17 cellular contexts compared by ENCODE assay signal in the genomic region with DNA sequence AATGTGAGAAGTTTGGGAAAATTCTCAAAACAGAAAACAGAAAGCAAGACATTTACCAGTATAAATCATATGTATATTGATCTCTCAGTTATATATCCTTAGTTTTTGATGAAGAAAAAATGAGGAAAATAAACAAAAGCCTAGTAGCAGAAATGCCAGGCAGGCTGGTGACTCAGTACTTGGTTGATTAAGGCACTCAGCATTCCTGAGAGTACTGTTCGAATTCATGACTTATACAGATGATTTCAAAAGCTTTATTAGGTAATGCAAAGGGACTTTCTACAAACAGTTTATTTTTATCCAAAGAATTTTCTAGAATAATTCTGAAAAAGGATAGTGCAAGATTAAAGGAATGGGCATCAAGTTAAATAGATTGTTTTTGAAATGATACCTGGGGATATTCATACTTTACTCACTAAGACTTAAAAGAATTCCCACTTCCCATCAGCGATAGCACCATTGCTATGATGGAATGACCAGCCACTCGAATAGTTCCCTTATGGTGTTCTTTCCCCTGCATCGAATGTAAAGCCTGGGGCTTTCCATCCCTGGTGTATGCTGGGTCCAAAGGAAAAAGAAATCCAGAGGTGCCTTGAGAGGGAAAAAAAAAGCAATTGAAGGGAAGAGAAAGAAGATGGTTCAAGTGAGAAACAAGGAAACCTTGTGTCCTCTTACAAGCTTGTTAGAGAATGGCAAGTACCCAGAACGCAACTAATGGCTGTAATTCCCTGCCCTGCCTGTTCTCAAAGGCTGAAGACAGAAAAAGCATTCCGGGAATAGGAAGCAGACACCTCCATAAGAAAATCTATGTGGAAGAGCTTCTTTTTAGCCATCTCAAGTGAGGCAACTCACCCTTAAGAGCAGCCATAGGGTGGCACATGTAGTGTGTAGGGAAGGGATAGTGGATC.
DNase-seq lines count a peak whose midpoint lies in the region; ATAC-seq, FAIRE-seq and TF ChIP-seq lines count a peak whose summit lies in the region.
"Had no signal": no experiment of that assay in that cellular context is flagged by ENCODE, and none has a peak within 500 bp of the region (broad histone marks: within the 10 kb centered on the region; RNA-seq: fewer than 3 reads in every experiment).

No MANE protein-coding gene starts in this region.

- H3K4me1 ChIP-seq in OCI-LY7 (ENCODE audit: insufficient read depth, low read length, poor library complexity, severe bottlenecking) = no peaks in the 10 kb centered on the region
- H3K4me1 ChIP-seq in adrenal gland (replicated peaks in 1 of 2) = no peaks in the 10 kb centered on the region
- H3K4me1 ChIP-seq: tibial nerve had no signal

- H3K4me2 ChIP-seq in OCI-LY7 (ENCODE audit: low read length) = no peak overlapping the region

- H3K27me3 ChIP-seq in bronchial epithelial cell (ENCODE audit: control insufficient read depth, insufficient read depth, low read length) = no peaks in the 10 kb centered on the region
- H3K27me3 ChIP-seq in kidney epithelial cell (ENCODE audit: control insufficient read depth, insufficient read depth, low read length) = no peaks in the 10 kb centered on the region
- H3K27me3 ChIP-seq in adrenal gland = no peaks in the 10 kb centered on the region
- H3K27me3 ChIP-seq: tibial nerve had no signal

- CTCF ChIA-PET in AG04449 (lab: Yijun Ruan, JAX) (interaction anchor here (1.3 kb wide), 1 partner anchor 173 kb away, joined by 3 read pairs; no protein-coding TSS in a partner anchor), HEK293T (lab: Yijun Ruan, JAX) (no interaction called here), OCI-LY7 (lab: Charles Lee; ENCODE audit: unreplicated experiment) (no interaction called here)

- H3K9me2 ChIP-seq in OCI-LY7 (ENCODE audit: insufficient read depth, low read length) = no peaks in the 10 kb centered on the region

- H4K20me1 ChIP-seq in OCI-LY7 (ENCODE audit: insufficient read depth, low read length) = no peaks in the 10 kb centered on the region

- no peak for TF ChIP-seq POLR2A in adrenal gland (IDR thresholded peaks at IDR 0.05)

- no peak overlapping the region for H3K27ac ChIP-seq in OCI-LY7 (ENCODE audit: low read depth, low read length, poor library complexity, severe bottlenecking)
- H3K27ac ChIP-seq in adrenal gland = no peak overlapping the region
- H3K27ac ChIP-seq: HL-60, tibial nerve had no signal

- intact Hi-C loops in OCI-LY7 (cut with micrococcal nuclease; ENCODE audit: unreplicated experiment) = no loop called here
- intact Hi-C loops in adrenal gland (cut with DNase I) = no loop called here

- TF ChIP-seq CTCF in AG04449 (IDR thresholded peaks at IDR 0.05; ENCODE audit: insufficient read depth, low read length, missing control alignments) (no peak), bronchial epithelial cell (IDR thresholded peaks at IDR 0.05; ENCODE audit: insufficient read depth, low read length, severe bottlenecking) (no peak), kidney epithelial cell (IDR thresholded peaks at IDR 0.05; ENCODE audit: insufficient read depth, low read length, poor library complexity, severe bottlenecking) (no peak), OCI-LY7 (conservative IDR thresholded peaks at IDR 0.05; ENCODE audit: low read length) (no peak), adrenal gland (IDR thresholded peaks at IDR 0.05) (no peak)

- ATAC-seq in GM18498 (IDR thresholded peaks at IDR 0.05; ENCODE audit: unreplicated experiment) = no peak
- ATAC-seq: right cardiac atrium had no signal

- POLR2A ChIA-PET in AG04449 (lab: Yijun Ruan, JAX) (interaction anchor here (1.3 kb wide), 1 partner anchor 15 kb away, joined by 3 read pairs; no protein-coding TSS in a partner anchor), HEK293T (lab: Yijun Ruan, JAX) (no interaction called here), OCI-LY7 (lab: Charles Lee) (no interaction called here)

- 68 to 79% (median 74%) methylated on average over 6 of the region's 6 CpGs for WGBS in adrenal gland, 4 donors

- FAIRE-seq in bronchial epithelial cell (lab: Jason Lieb, UNC) = no peak

- H3K36me3 ChIP-seq in bronchial epithelial cell (ENCODE audit: control insufficient read depth, insufficient read depth, low read length) (no peaks in the 10 kb centered on the region), kidney epithelial cell (ENCODE audit: control insufficient read depth, insufficient read depth, low read length) (no peaks in the 10 kb centered on the region), OCI-LY7 (ENCODE audit: insufficient read depth, low read length) (no peaks in the 10 kb centered on the region), adrenal gland (replicated peaks in 1 of 2) (no peaks in the 10 kb centered on the region)
- H3K36me3 ChIP-seq: tibial nerve had no signal

- no peaks in the 10 kb centered on the region for H3K79me2 ChIP-seq in OCI-LY7 (ENCODE audit: insufficient read depth, low read depth, low read length)

- H3K9me3 ChIP-seq in OCI-LY7 (ENCODE audit: low read length) = no peaks in the 10 kb centered on the region
- no peaks in the 10 kb centered on the region for H3K9me3 ChIP-seq in adrenal gland (replicated peaks in 1 of 3)
- H3K9me3 ChIP-seq: tibial nerve had no signal

- BruUV-seq in OCI-LY7 (replicated peaks; lab: Mats Ljungman, UMichigan) = no TSS peak

- DNase-seq in AG04449 (ENCODE audit: low read depth, low spot score) (peak; percentile 79), HT1080 (ENCODE audit: low read depth) (peak; percentile 63), bronchial epithelial cell (ENCODE audit: low read depth) (peak; percentile 83), kidney epithelial cell (ENCODE audit: low read depth) (peak; percentile 74), HEK293T (ENCODE audit: extremely low spot score) (no peak), OCI-LY7 (ENCODE audit: low spot score) (no peak), adrenal gland (no peak)
- DNase-seq: activated CD4-positive, alpha-beta T cell treated with anti-CD3 and anti-CD28 coated beads for 48 hours; activated gamma-delta T cell treated with Interleukin-2 at 50 U/mL for 16 hours; GDM1; hippocampal formation; NCI-H1092 treated with DMSO at 0.1 percent for 48 hours; NCI-H524 treated with DMSO at 0.1 percent for 48 hours; right cardiac atrium had no signal

- no peak overlapping the region for H2AFZ ChIP-seq in OCI-LY7 (ENCODE audit: low read length)

- H3K4me3 ChIP-seq in AG04449 (ENCODE audit: low read depth, low read length) (no peak overlapping the region), bronchial epithelial cell (ENCODE audit: low read depth, low read length) (no peak overlapping the region), kidney epithelial cell (ENCODE audit: low read depth, low read length) (no peak overlapping the region), OCI-LY7 (ENCODE audit: low read depth, low read length, poor library complexity, severe bottlenecking) (no peak overlapping the region), adrenal gland (no peak overlapping the region)
- H3K4me3 ChIP-seq: tibial nerve had no signal

TF ChIP-seq in HEK293T, 16 proteins besides CTCF, POLR2A, EP300 and RAD21:
- no peak for TF ChIP-seq BHLHE40 (IDR thresholded peaks at IDR 0.05; ENCODE audit: borderline replicate concordance)
- TF ChIP-seq FOXK2 (IDR thresholded peaks at IDR 0.05) = no peak
- no peak for TF ChIP-seq SP1 (IDR thresholded peaks at IDR 0.05)
- no peak for TF ChIP-seq LEF1 (IDR thresholded peaks at IDR 0.05; ENCODE audit: borderline replicate concordance)
- TF ChIP-seq CTBP1 (IDR thresholded peaks at IDR 0.05; ENCODE audit: borderline replicate concordance) = no peak
- TF ChIP-seq TARDBP (IDR thresholded peaks at IDR 0.05) = no peak
- TF ChIP-seq FOXM1 (IDR thresholded peaks at IDR 0.05; ENCODE audit: borderline replicate concordance) = no peak

Comparison
In these comparisons a context has a peak if more than half of its experiments do, and no peak if none do; other contexts are left out.
1. DNase-seq: peak in AG04449 (single experiment), HT1080 (single experiment), bronchial epithelial cell (single experiment) and kidney epithelial cell (single experiment); none in HEK293T (single experiment), OCI-LY7 (single experiment) and adrenal gland (0 of 7).